In genomic region chr16:65101009-65101408, GRCh38 we compare ENCODE assay signal across 28 cellular contexts. TPM values are rescaled to one million over a fixed set of nuclear protein-coding genes. Genes with fewer than 3 reads are reported as not detected.
"Had no signal": no experiment of that assay in that cellular context is flagged by ENCODE, and none has a peak within 500 bp of the region (broad histone marks: within the 10 kb centered on the region; RNA-seq: fewer than 3 reads in every experiment).

No MANE protein-coding gene starts in this region.

- H3K9me3 Mint-ChIP-seq: dendritic cell treated with granulocyte-macrophage colony-stimulating factor and Interleukin-4, amounts not matched to agents 40 ng/mL and 50 ng/mL, for 4 days; endodermal cell had no signal

- H3K79me2 ChIP-seq: parathyroid adenoma had no signal

- H3K27ac Mint-ChIP-seq: dendritic cell treated with granulocyte-macrophage colony-stimulating factor and Interleukin-4, amounts not matched to agents 40 ng/mL and 50 ng/mL, for 4 days; endodermal cell; immature natural killer cell; memory B cell; naive B cell; natural killer cell treated with Interleukin-12 subunit alpha and Interleukin-12 subunit beta and Interleukin-15 and Interleukin-18, amount 100 ng/mL, for 72 hours; neural progenitor cell; stimulated activated memory B cell treated with anti-CD40 and anti-IgM and Interleukin-4, amounts not matched to agents 10 μg/mL and 1 μg/mL and 100 μg/mL, for 72 hours; type B pancreatic cell had no signal

- H3K27me3 Mint-ChIP-seq: dendritic cell treated with granulocyte-macrophage colony-stimulating factor and Interleukin-4, amounts not matched to agents 40 ng/mL and 50 ng/mL, for 4 days; memory B cell; naive B cell; natural killer cell treated with Interleukin-12 subunit alpha and Interleukin-12 subunit beta and Interleukin-15 and Interleukin-18, amount 100 ng/mL, for 72 hours; stimulated activated memory B cell treated with anti-CD40 and anti-IgM and Interleukin-4, amounts not matched to agents 10 μg/mL and 1 μg/mL and 100 μg/mL, for 72 hours; type B pancreatic cell had no signal

- FAIRE-seq: frontal cortex had no signal

- H3K36me3 ChIP-seq: colonic mucosa, neural progenitor cell, prostate gland, right atrium auricular region, tibial artery had no signal

- DNase-seq: colonic mucosa; effector CD8-positive, alpha-beta T cell; endodermal cell; hypothalamus; immature natural killer cell; islet precursor cell; mucosa of descending colon; naive B cell; stimulated activated CD4-positive, alpha-beta T cell treated with anti-CD3 and anti-CD28 coated beads, Interleukin-4, amount 100 ng/mL, for 4 hours; stimulated activated naive CD8-positive, alpha-beta T cell treated with anti-CD3 and anti-CD28 coated beads, Interleukin-15, Interleukin-2, amounts not matched to agents 100 U/mL and 50 U/mL, for 24 hours; substantia nigra; testis; tibial artery had no signal

- H2AFZ ChIP-seq: neural progenitor cell, parathyroid adenoma had no signal

- H3K4me1 ChIP-seq: colonic mucosa, parathyroid adenoma, prostate gland, right atrium auricular region, testis had no signal

- H3K27me3 ChIP-seq: colonic mucosa, neural progenitor cell, right atrium auricular region, testis, tibial artery had no signal

- H3K36me3 Mint-ChIP-seq: immature natural killer cell; memory B cell; naive B cell; natural killer cell treated with Interleukin-12 subunit alpha and Interleukin-12 subunit beta and Interleukin-15 and Interleukin-18, amount 100 ng/mL, for 72 hours; stimulated activated memory B cell treated with anti-CD40 and anti-IgM and Interleukin-4, amounts not matched to agents 10 μg/mL and 1 μg/mL and 100 μg/mL, for 72 hours had no signal

- H3K4me2 ChIP-seq: neural progenitor cell had no signal

- H3K27ac ChIP-seq: colonic mucosa, epithelial cell of prostate, neural progenitor cell, parathyroid adenoma, prostate gland, right atrium auricular region, testis, tibial artery had no signal

- H3K4me3 Mint-ChIP-seq: dendritic cell treated with granulocyte-macrophage colony-stimulating factor and Interleukin-4, amounts not matched to agents 40 ng/mL and 50 ng/mL, for 4 days; endodermal cell; immature natural killer cell; memory B cell; naive B cell; natural killer cell treated with Interleukin-12 subunit alpha and Interleukin-12 subunit beta and Interleukin-15 and Interleukin-18, amount 100 ng/mL, for 72 hours; neural progenitor cell; stimulated activated memory B cell treated with anti-CD40 and anti-IgM and Interleukin-4, amounts not matched to agents 10 μg/mL and 1 μg/mL and 100 μg/mL, for 72 hours; type B pancreatic cell had no signal

- H3K9ac ChIP-seq: neural progenitor cell, parathyroid adenoma had no signal

- H3K4me1 Mint-ChIP-seq: endodermal cell; immature natural killer cell; memory B cell; naive B cell; stimulated activated memory B cell treated with anti-CD40 and anti-IgM and Interleukin-4, amounts not matched to agents 10 μg/mL and 1 μg/mL and 100 μg/mL, for 72 hours had no signal

- H3K4me3 ChIP-seq: colonic mucosa, lung, mucosa of descending colon, neural progenitor cell, prostate gland, right atrium auricular region, testis, tibial artery had no signal

- H3K9me3 ChIP-seq: colonic mucosa, mucosa of descending colon, prostate gland, right atrium auricular region, testis, tibial artery had no signal

- ATAC-seq: esophagus mucosa; left lobe of liver; mucosa of descending colon; natural killer cell treated with Interleukin-12 subunit alpha and Interleukin-12 subunit beta and Interleukin-15 and Interleukin-18, amount 100 ng/mL, for 72 hours; sciatic nerve; stimulated activated memory B cell treated with anti-CD40 and anti-IgM and Interleukin-4, amounts not matched to agents 10 μg/mL and 1 μg/mL and 100 μg/mL, for 72 hours; stimulated activated naive CD8-positive, alpha-beta T cell treated with anti-CD3 and anti-CD28 coated beads, Interleukin-15, Interleukin-2, amounts not matched to agents 100 U/mL and 50 U/mL, for 24 hours had no signal

RNA-seq across cellular contexts. Expression of gene CDH11, which starts 20.9 kb away (rescaled TPM):
- total RNA-seq: natural killer cell treated with Interleukin-12 subunit alpha and Interleukin-12 subunit beta and Interleukin-15 and Interleukin-18, amount 100 ng/mL, for 72 hours had no signal
- polyA plus RNA-seq: immature natural killer cell had no signal
